17 cellular contexts compared by ENCODE assay signal in genomic region chr10:104445359-104445758, GRCh38.
DNase-seq lines count a peak whose midpoint lies in the region; ATAC-seq, FAIRE-seq and TF ChIP-seq lines count a peak whose summit lies in the region.
"Had no signal": no experiment of that assay in that cellular context is flagged by ENCODE, and none has a peak within 500 bp of the region (broad histone marks: within the 10 kb centered on the region; RNA-seq: fewer than 3 reads in every experiment).

No MANE protein-coding gene starts in this region.

- ATAC-seq in IMR-90 (ENCODE audit: low read depth) (no peak), GM21515 (IDR thresholded peaks at IDR 0.05; ENCODE audit: unreplicated experiment) (no peak)
- ATAC-seq: heart left ventricle had no signal

- DNase-seq in EH (ENCODE audit: low read depth) (peak; percentile 92), IMR-90 (peak; percentile 77), mammary epithelial cell (peak; percentile 92), myocyte (ENCODE audit: low read depth) (peak; percentile 30), frontal cortex (ENCODE audit: low spot score in 2 of 2) (no peak), glutamatergic neuron (no peak)
- DNase-seq: DMS 273 treated with DMSO at 0.1 percent for 48 hours, heart left ventricle, left ventricle myocardium inferior, NCI-H510A treated with DMSO at 0.1 percent for 48 hours, nephron progenitor cell, small intestine, thyroid gland had no signal

- dilution Hi-C loops in IMR-90 (cut with HindIII; ENCODE audit: low sequenced_read_pairs, unreplicated experiment) (no loop called here), mammary epithelial cell (cut with HindIII; ENCODE audit: low sequenced_read_pairs) (no loop called here)

- no peak overlapping the region for H4K5ac ChIP-seq in IMR-90 (ENCODE audit: low read depth, low read length)

- no CpG with 5 or more reads among the region's 1 CpG for WGBS in IMR-90 (ENCODE audit: extremely low coverage in 2 of 2, insufficient read length in 1 of 2), 2 experiments
- 8% methylated on average over 1 of the region's 1 CpG for WGBS in mammary epithelial cell (ENCODE audit: low coverage, missing lambda C conversion rate)

- H2BK5ac ChIP-seq in IMR-90 (ENCODE audit: low read depth, low read length, poor library complexity, severe bottlenecking): no peak overlapping the region

- peaks cover 2% of the 10 kb centered on the region for H3K9me3 Mint-ChIP-seq in glutamatergic neuron (ENCODE audit: unreplicated experiment)
- H3K9me3 Mint-ChIP-seq: activated naive CD4-positive, alpha-beta T cell treated with anti-CD3 and anti-CD28 coated beads, Interleukin-2, amount 50 U/mL, for 24 hours; dendritic cell treated with granulocyte-macrophage colony-stimulating factor and Interleukin-4, amounts not matched to agents 40 ng/mL and 50 ng/mL, for 4 days; nephron progenitor cell had no signal

- no peak overlapping the region for H3K23ac ChIP-seq in IMR-90 (ENCODE audit: low read depth, low read length)

- TF ChIP-seq CTCF in IMR-90 (conservative IDR thresholded peaks at IDR 0.05; ENCODE audit: low read depth, low read length): no peak
- TF ChIP-seq CTCF in mammary epithelial cell (conservative IDR thresholded peaks at IDR 0.05 in 1 of 2, IDR thresholded peaks at IDR 0.05 in 1 of 2; ENCODE audit: extremely low read depth in 1 of 2, insufficient read depth in 1 of 2, low read depth in 1 of 2, low read length in 2 of 2): no peak
- TF ChIP-seq CTCF in glutamatergic neuron (IDR thresholded peaks at IDR 0.05; ENCODE audit: partially characterized antibody, unreplicated experiment): no peak

- no peak overlapping the region for H3K14ac ChIP-seq in IMR-90 (replicated peaks; ENCODE audit: low read depth, low read length)

- H3K27me3 Mint-ChIP-seq in glutamatergic neuron (ENCODE audit: unreplicated experiment): no peaks in the 10 kb centered on the region
- H3K27me3 Mint-ChIP-seq: dendritic cell treated with granulocyte-macrophage colony-stimulating factor and Interleukin-4, amounts not matched to agents 40 ng/mL and 50 ng/mL, for 4 days had no signal

- H4K20me1 ChIP-seq in IMR-90 (ENCODE audit: insufficient read depth, low read length) (no peaks in the 10 kb centered on the region), mammary epithelial cell (ENCODE audit: insufficient read depth, low read length) (no peaks in the 10 kb centered on the region)

- H3K4me3 Mint-ChIP-seq in glutamatergic neuron (ENCODE audit: unreplicated experiment): no peak overlapping the region
- H3K4me3 Mint-ChIP-seq: activated naive CD4-positive, alpha-beta T cell treated with anti-CD3 and anti-CD28 coated beads, Interleukin-2, amount 50 U/mL, for 24 hours; dendritic cell treated with granulocyte-macrophage colony-stimulating factor and Interleukin-4, amounts not matched to agents 40 ng/mL and 50 ng/mL, for 4 days; nephron progenitor cell had no signal

- no peaks in the 10 kb centered on the region for H3K79me1 ChIP-seq in IMR-90 (ENCODE audit: low read depth in 1 of 2, low read length in 2 of 2)

- TF ChIP-seq RAD21 in IMR-90 (IDR thresholded peaks at IDR 0.05; ENCODE audit: low read length): no peak

- no peak overlapping the region for H2BK15ac ChIP-seq in IMR-90 (ENCODE audit: low read depth, low read length)

- H3K9ac ChIP-seq in IMR-90 (ENCODE audit: low read depth, low read length) (no peak overlapping the region), mammary epithelial cell (ENCODE audit: insufficient read depth, low read length) (no peak overlapping the region)

- no peak overlapping the region for H3K4me2 ChIP-seq in IMR-90 (ENCODE audit: low read depth, low read length)
- peak overlapping the region; percentile 48 for H3K4me2 ChIP-seq in mammary epithelial cell (ENCODE audit: insufficient read depth, low read depth, low read length)

- H3K27ac ChIP-seq in IMR-90 (ENCODE audit: insufficient read depth, low read length) (no peak overlapping the region), mammary epithelial cell (ENCODE audit: insufficient read depth, low read depth, low read length) (peak overlapping the region; percentile 57)
- H3K27ac ChIP-seq: heart left ventricle, left ventricle myocardium inferior, thyroid gland had no signal

- no peaks in the 10 kb centered on the region for H3K79me2 ChIP-seq in mammary epithelial cell (ENCODE audit: insufficient read depth, low read length)

- H3K18ac ChIP-seq in IMR-90 (ENCODE audit: low read depth, low read length): no peak overlapping the region

- H4K8ac ChIP-seq in IMR-90 (ENCODE audit: low read depth in 2 of 2, low read length in 2 of 2): no peak overlapping the region

- no peaks in the 10 kb centered on the region for H3K36me3 ChIP-seq in IMR-90 (ENCODE audit: control insufficient read depth, insufficient read depth, low read length)
- H3K36me3 ChIP-seq in mammary epithelial cell (ENCODE audit: insufficient read depth, low read length): no peaks in the 10 kb centered on the region
- H3K36me3 ChIP-seq: heart left ventricle, left ventricle myocardium inferior, thyroid gland had no signal

- no peaks in the 10 kb centered on the region for H3K27me3 ChIP-seq in IMR-90 (ENCODE audit: control insufficient read depth, insufficient read depth, low read length)
- H3K27me3 ChIP-seq in mammary epithelial cell (ENCODE audit: insufficient read depth, low read length): no peaks in the 10 kb centered on the region
- H3K27me3 ChIP-seq: heart left ventricle, thyroid gland had no signal

- peaks cover 2% of the 10 kb centered on the region; the same call in 1 of the 2 replicates for H3K4me1 ChIP-seq in IMR-90 (ENCODE audit: control insufficient read depth, insufficient read depth, low read length)
- peaks cover 65% of the 10 kb centered on the region for H3K4me1 ChIP-seq in mammary epithelial cell (ENCODE audit: insufficient read depth, low read length)
- H3K4me1 ChIP-seq: heart left ventricle, left ventricle myocardium inferior had no signal

- intact Hi-C loops in IMR-90 (cut with micrococcal nuclease): no loop called here
- intact Hi-C loops in mammary epithelial cell (cut with micrococcal nuclease): no loop called here

- POLR2A ChIA-PET in IMR-90 (lab: Charles Lee; ENCODE audit: unreplicated experiment): no interaction called here

- no peak overlapping the region for H2AK9ac ChIP-seq in IMR-90 (replicated peaks; ENCODE audit: low read depth, low read length, poor library complexity)

- TF ChIP-seq POLR2A in IMR-90 (IDR thresholded peaks at IDR 0.05; ENCODE audit: low read depth, low read length): no peak

- H2AFZ ChIP-seq in IMR-90 (replicated peaks; ENCODE audit: low read length, poor library complexity) (no peak overlapping the region), mammary epithelial cell (ENCODE audit: low read depth, low read length) (no peak overlapping the region)

- no peak overlapping the region for H2BK120ac ChIP-seq in IMR-90 (ENCODE audit: low read depth, low read length)

- H3K56ac ChIP-seq in IMR-90 (ENCODE audit: extremely low read depth, insufficient read depth, low read length): no peak overlapping the region

- in situ Hi-C loops in IMR-90 (cut with MboI; ENCODE audit: low sequenced_read_pairs): no loop called here
- in situ Hi-C loops in mammary epithelial cell (cut with MboI; ENCODE audit: low sequenced_read_pairs in 2 of 2): no loop called here

- H3K4ac ChIP-seq in IMR-90 (ENCODE audit: low read depth, low read length): no peak overlapping the region

- BruUV-seq in IMR-90 (replicated peaks; lab: Mats Ljungman, UMichigan) (no TSS peak), mammary epithelial cell (replicated peaks; lab: Mats Ljungman, UMichigan) (no TSS peak)

- H3K9me3 ChIP-seq in IMR-90 (ENCODE audit: control insufficient read depth, insufficient read depth, low read length) (no peaks in the 10 kb centered on the region), mammary epithelial cell (replicated peaks; ENCODE audit: insufficient read depth, low read length) (no peaks in the 10 kb centered on the region)
- H3K9me3 ChIP-seq: heart left ventricle, left ventricle myocardium inferior, thyroid gland had no signal

- no peak overlapping the region for H2BK20ac ChIP-seq in IMR-90 (ENCODE audit: low read depth, low read length)

- no peak overlapping the region for H3K4me3 ChIP-seq in IMR-90 (ENCODE audit: insufficient read depth, low read depth, low read length)
- H3K4me3 ChIP-seq in mammary epithelial cell (replicated peaks in 1 of 3; ENCODE audit: insufficient read depth in 1 of 3, low read depth in 2 of 3, low read length in 3 of 3): no peak overlapping the region
- H3K4me3 ChIP-seq: heart left ventricle, left ventricle myocardium inferior, thyroid gland had no signal

- peaks cover 7% of the 10 kb centered on the region for H3K4me1 Mint-ChIP-seq in glutamatergic neuron (ENCODE audit: low read depth, unreplicated experiment)
- H3K4me1 Mint-ChIP-seq: activated naive CD4-positive, alpha-beta T cell treated with anti-CD3 and anti-CD28 coated beads, Interleukin-2, amount 50 U/mL, for 24 hours had no signal

- no peaks in the 10 kb centered on the region for H3K36me3 Mint-ChIP-seq in glutamatergic neuron (ENCODE audit: unreplicated experiment)

- no peaks in the 10 kb centered on the region for H3K9me1 ChIP-seq in IMR-90 (ENCODE audit: insufficient read depth, low read length)

- no peak for FAIRE-seq in frontal cortex (lab: Jason Lieb, UNC)
- FAIRE-seq: small intestine, TTC549 had no signal

- CTCF ChIA-PET in IMR-90 (lab: Yijun Ruan, JAX) (interaction anchor here (0.6 kb wide), 1 partner anchor 163 kb away, joined by 9 read pairs; no protein-coding TSS in a partner anchor), mammary epithelial cell (lab: Charles Lee; ENCODE audit: low non-redundant PET) (interaction anchor here (0.6 kb wide), 1 partner anchor 305 kb away, joined by 3 read pairs; no protein-coding TSS in a partner anchor)

- no peak overlapping the region for H2AK5ac ChIP-seq in IMR-90 (ENCODE audit: low read depth, low read length)

- H4K91ac ChIP-seq in IMR-90 (ENCODE audit: insufficient read depth, low read depth, low read length): no peak overlapping the region

- no peak overlapping the region for H3K27ac Mint-ChIP-seq in glutamatergic neuron (ENCODE audit: unreplicated experiment)
- H3K27ac Mint-ChIP-seq: activated naive CD4-positive, alpha-beta T cell treated with anti-CD3 and anti-CD28 coated beads, Interleukin-2, amount 50 U/mL, for 24 hours; dendritic cell treated with granulocyte-macrophage colony-stimulating factor and Interleukin-4, amounts not matched to agents 40 ng/mL and 50 ng/mL, for 4 days; nephron progenitor cell had no signal

TF ChIP-seq in IMR-90, 13 proteins besides CTCF, POLR2A, EP300 and RAD21 (continues in another document):
- TF ChIP-seq CHD1 (IDR thresholded peaks at IDR 0.05; ENCODE audit: low read depth, low read length) (no peak), NFE2L2 (IDR thresholded peaks at IDR 0.05; ENCODE audit: low read depth, low read length) (no peak), ELK1 (IDR thresholded peaks at IDR 0.05; ENCODE audit: borderline replicate concordance, low read depth, low read length) (no peak)

Comparison
In these comparisons a context has a peak if more than half of its experiments do, and no peak if none do; other contexts are left out.
1. DNase-seq: peak in EH (single experiment), IMR-90 (single experiment), mammary epithelial cell (single experiment) and myocyte (single experiment); none in frontal cortex (0 of 2) and glutamatergic neuron (single experiment).